In genomic region chr17:39064374-39064773, GRCh38 we compare ENCODE assay signal across 1 cellular context.
TF ChIP-seq lines count a peak whose summit lies in the region.

No MANE protein-coding gene starts in this region.

TF ChIP-seq in H1, 55 proteins besides CTCF, POLR2A, EP300 and RAD21:
- TF ChIP-seq TAF7 (optimal IDR thresholded peaks at IDR 0.05; ENCODE audit: borderline replicate concordance, low read depth, low read length): no peak
- TF ChIP-seq CTBP2 (IDR thresholded peaks at IDR 0.05; ENCODE audit: borderline replicate concordance, insufficient read depth, insufficient read length, low read length): no peak
- no peak for TF ChIP-seq MAFK (IDR thresholded peaks at IDR 0.05; ENCODE audit: low read depth, low read length)
- no peak for TF ChIP-seq EZH2 (IDR thresholded peaks at IDR 0.05; ENCODE audit: low read depth, low read length, severe bottlenecking)
- TF ChIP-seq EGR1 (IDR thresholded peaks at IDR 0.05; ENCODE audit: borderline replicate concordance, low read depth, low read length): no peak
- TF ChIP-seq SIRT6 (IDR thresholded peaks at IDR 0.05; ENCODE audit: low read length): no peak
- TF ChIP-seq CBX8 (IDR thresholded peaks at IDR 0.05; ENCODE audit: borderline replicate concordance, low read depth, low read length): no peak
- TF ChIP-seq, protein P1, sequence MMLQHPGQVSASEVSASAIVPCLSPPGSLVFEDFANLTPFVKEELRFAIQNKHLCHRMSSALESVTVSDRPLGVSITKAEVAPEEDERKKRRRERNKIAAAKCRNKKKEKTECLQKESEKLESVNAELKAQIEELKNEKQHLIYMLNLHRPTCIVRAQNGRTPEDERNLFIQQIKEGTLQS (IDR thresholded peaks at IDR 0.05; ENCODE audit: insufficient read depth, low read depth, low read length): no peak
- no peak for TF ChIP-seq BACH1 (IDR thresholded peaks at IDR 0.05; ENCODE audit: low read length)
- no peak for TF ChIP-seq KDM1A (IDR thresholded peaks at IDR 0.05; ENCODE audit: borderline replicate concordance, low read length)
- TF ChIP-seq GTF2F1 (IDR thresholded peaks at IDR 0.05; ENCODE audit: borderline replicate concordance, low read depth, low read length): no peak
- no peak for TF ChIP-seq HDAC6 (IDR thresholded peaks at IDR 0.05; ENCODE audit: low read depth, low read length)
- no peak for TF ChIP-seq HDAC2 (IDR thresholded peaks at IDR 0.05; ENCODE audit: borderline replicate concordance in 1 of 2, low read depth in 2 of 2, low read length in 2 of 2)
- TF ChIP-seq PHF8 (conservative IDR thresholded peaks at IDR 0.05; ENCODE audit: low read depth, low read length): no peak
